ENCODE assay signal across 8 cellular contexts in genomic region chr9:35518212-35518917, GRCh38. TPM values are rescaled to one million over a fixed set of nuclear protein-coding genes. Genes with fewer than 3 reads are reported as not detected.
DNase-seq lines count a peak whose midpoint lies in the region; ATAC-seq and TF ChIP-seq lines count a peak whose summit lies in the region.

No MANE protein-coding gene starts in this region.

- no peak overlapping the region for H3K27ac Mint-ChIP-seq in activated CD4-positive, alpha-beta memory T cell treated with anti-CD3 and anti-CD28 coated beads, Interleukin-2, amount 10 ng/mL, durations not matched to agents 7 days and 5 days

- intact Hi-C loops in tibial artery (cut with DNase I; ENCODE audit: low total_unique reads): no loop called here

- TF ChIP-seq CTCF in tibial artery (IDR thresholded peaks at IDR 0.05): no peak

- DNase-seq in HuH-7.5 (ENCODE audit: low spot score) (peak; percentile 49), left lobe of liver (ENCODE audit: low spot score) (no peak), tibial artery (no peak), foreskin melanocyte (no peak)
- no peak for DNase-seq in activated CD4-positive, alpha-beta T cell treated with anti-CD3 and anti-CD28 coated beads, Interleukin-2, amount 50 U/mL, for 48 hours
- no peak for DNase-seq in activated CD4-positive, alpha-beta memory T cell treated with anti-CD3 and anti-CD28 coated beads, Interleukin-2, amount 10 ng/mL, durations not matched to agents 7 days and 5 days

- H3K4me3 Mint-ChIP-seq in activated CD4-positive, alpha-beta memory T cell treated with anti-CD3 and anti-CD28 coated beads, Interleukin-2, amount 10 ng/mL, durations not matched to agents 7 days and 5 days: no peak overlapping the region

- no peaks in the 10 kb centered on the region for H3K9me3 Mint-ChIP-seq in activated CD4-positive, alpha-beta memory T cell treated with anti-CD3 and anti-CD28 coated beads, Interleukin-2, amount 10 ng/mL, durations not matched to agents 7 days and 5 days

- H3K27me3 ChIP-seq in tibial artery: no peaks in the 10 kb centered on the region

- H3K4me1 Mint-ChIP-seq in activated CD4-positive, alpha-beta memory T cell treated with anti-CD3 and anti-CD28 coated beads, Interleukin-2, amount 10 ng/mL, durations not matched to agents 7 days and 5 days: no peaks in the 10 kb centered on the region

- POLR2A ChIA-PET in activated CD4-positive, alpha-beta memory T cell treated with anti-CD3 and anti-CD28 coated beads, Interleukin-2, amount 10 ng/mL, durations not matched to agents 7 days and 5 days (lab: Charles Lee): no interaction called here

- H3K4me3 ChIP-seq in tibial artery: peak overlapping the region in 1 of 2 donors; percentile 7

- H3K27me3 Mint-ChIP-seq in activated CD4-positive, alpha-beta memory T cell treated with anti-CD3 and anti-CD28 coated beads, Interleukin-2, amount 10 ng/mL, durations not matched to agents 7 days and 5 days: no peaks in the 10 kb centered on the region

- no peaks in the 10 kb centered on the region for H3K36me3 ChIP-seq in tibial artery

- ATAC-seq in left lobe of liver: peak; percentile 78
- no peak for ATAC-seq in GM21529 (IDR thresholded peaks at IDR 0.05; ENCODE audit: unreplicated experiment)

- CTCF ChIA-PET in activated CD4-positive, alpha-beta memory T cell treated with anti-CD3 and anti-CD28 coated beads, Interleukin-2, amount 10 ng/mL, durations not matched to agents 7 days and 5 days (lab: Charles Lee): no interaction called here

- H3K36me3 Mint-ChIP-seq in activated CD4-positive, alpha-beta memory T cell treated with anti-CD3 and anti-CD28 coated beads, Interleukin-2, amount 10 ng/mL, durations not matched to agents 7 days and 5 days (ENCODE audit: low read depth): no peaks in the 10 kb centered on the region

- peaks cover 5 to 100% (median 75%) of the 10 kb centered on the region in 4 donors for H3K4me1 ChIP-seq in tibial artery

- peak overlapping the region; percentile 96 for H3K27ac ChIP-seq in cingulate gyrus (ENCODE audit: low read depth, low read length)
- H3K27ac ChIP-seq in tibial artery: peak overlapping the region; percentile 84 to 87

- H3K9me3 ChIP-seq in tibial artery: no peaks in the 10 kb centered on the region

RNA-seq across cellular contexts. Expression of gene RUSC2, which starts 28.5 kb away (rescaled TPM):
- total RNA-seq in left lobe of liver: 9.1 TPM
- 1 to 10 TPM; 1.2 to 1.4 TPM for total RNA-seq in activated CD4-positive, alpha-beta memory T cell treated with anti-CD3 and anti-CD28 coated beads, Interleukin-2, amount 10 ng/mL, durations not matched to agents 7 days and 5 days
